8 cellular contexts compared by ENCODE assay signal in the genomic region with DNA sequence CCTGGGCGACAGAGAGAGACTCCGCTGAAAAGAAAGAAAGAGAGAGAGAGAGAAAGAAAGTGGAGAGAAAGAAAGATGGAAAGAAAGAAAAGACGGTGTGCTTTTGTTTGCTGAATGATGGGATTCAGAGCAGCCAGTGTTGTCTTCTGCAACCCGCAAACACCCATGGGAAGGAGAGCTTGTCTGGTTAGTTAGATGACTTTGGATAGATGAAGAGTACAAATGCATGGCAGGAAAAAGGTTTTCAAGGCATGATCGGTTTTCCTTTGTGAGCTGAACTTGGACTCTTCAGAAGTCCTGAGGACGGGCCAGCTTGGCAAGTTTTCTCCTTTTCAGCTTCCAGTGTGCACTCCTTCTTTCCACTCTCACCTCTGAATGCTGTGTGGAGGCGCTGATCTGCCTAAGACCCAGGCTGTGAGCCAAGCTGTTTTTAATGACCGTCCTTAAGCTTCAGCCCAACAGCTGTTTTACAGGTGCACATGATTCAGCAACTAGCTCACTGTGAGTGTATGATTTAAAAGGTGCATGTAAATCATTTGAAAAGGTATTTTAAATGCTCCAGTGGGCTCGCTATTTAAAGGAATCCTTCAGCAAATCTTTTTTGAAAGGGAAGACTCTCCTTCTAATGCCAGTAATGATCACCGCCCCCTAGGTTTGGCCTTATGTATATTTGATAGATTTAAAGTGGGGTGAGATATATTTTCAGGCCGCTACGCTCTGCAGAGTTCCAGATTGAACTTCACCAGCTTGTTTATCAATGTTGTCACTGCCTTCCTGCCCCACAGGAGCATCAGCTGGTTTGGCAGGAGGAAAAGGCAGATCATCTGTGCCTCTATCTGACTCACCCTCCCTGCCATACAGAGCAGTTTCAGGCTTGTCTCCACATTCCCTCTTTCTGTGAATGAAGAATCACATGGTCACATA.
DNase-seq lines count a peak whose midpoint lies in the region; ATAC-seq, FAIRE-seq and TF ChIP-seq lines count a peak whose summit lies in the region.

No MANE protein-coding gene starts in this region.

- 52 to 54% methylated on average over 12 of the region's 12 CpGs for WGBS in body of pancreas, 2 donors
- WGBS in suprapubic skin, result 40% methylated on average over 12 of the region's 12 CpGs

- no peaks in the 10 kb centered on the region for H3K9me3 ChIP-seq in MG63
- H3K9me3 ChIP-seq in body of pancreas, result no peaks in the 10 kb centered on the region
- no peaks in the 10 kb centered on the region for H3K9me3 ChIP-seq in kidney (ENCODE audit: control insufficient read depth in 1 of 2, low read length in 2 of 2)
- no peaks in the 10 kb centered on the region for H3K9me3 ChIP-seq in suprapubic skin

- TF ChIP-seq CTCF in body of pancreas (IDR thresholded peaks at IDR 0.05), result no peak
- no peak for TF ChIP-seq CTCF in kidney (IDR thresholded peaks at IDR 0.05; ENCODE audit: borderline replicate concordance, extremely low read depth, insufficient read depth)
- no peak for TF ChIP-seq CTCF in suprapubic skin (IDR thresholded peaks at IDR 0.05)

- TF ChIP-seq POLR2A in body of pancreas (IDR thresholded peaks at IDR 0.05) (no peak), suprapubic skin (IDR thresholded peaks at IDR 0.05) (no peak), H54 (IDR thresholded peaks at IDR 0.05; ENCODE audit: low read depth, low read length) (no peak)

- H3K9ac ChIP-seq in kidney (ENCODE audit: low read length in 2 of 2), result peak overlapping the region in 1 of 2 donors; percentile 18

- ATAC-seq in body of pancreas (peak; percentile 53), GM21423 (IDR thresholded peaks at IDR 0.05; ENCODE audit: unreplicated experiment) (no peak)

- H3K4me3 ChIP-seq in MG63 (no peak overlapping the region), body of pancreas (no peak overlapping the region), kidney (ENCODE audit: low read length in 2 of 2) (peak overlapping the region; percentile 1 to 33), suprapubic skin (no peak overlapping the region)

- intact Hi-C loops in body of pancreas (cut with DNase I), result no loop called here
- intact Hi-C loops in kidney (cut with DNase I), result no loop called here

- TF ChIP-seq EP300 in suprapubic skin (IDR thresholded peaks at IDR 0.05), result no peak

- H3K27me3 ChIP-seq in MG63, result no peaks in the 10 kb centered on the region
- H3K27me3 ChIP-seq in body of pancreas, result no peaks in the 10 kb centered on the region
- H3K27me3 ChIP-seq in suprapubic skin, result no peaks in the 10 kb centered on the region

- peak; percentile 12 for DNase-seq in MG63
- DNase-seq in body of pancreas, result peak in 3 of 4 donors; percentile 22 to 44 (median 30)
- peak; percentile 52 for DNase-seq in kidney
- no peak for DNase-seq in suprapubic skin (ENCODE audit: low spot score in 2 of 2)
- no peak for DNase-seq in stimulated activated CD4-positive, alpha-beta T cell treated with anti-CD3 and anti-CD28 coated beads, Interleukin-4, amount 100 ng/mL, for 4 hours
- DNase-seq in NCI-H2227 (lab: John Stamatoyannopoulos, UW; ENCODE audit: unreplicated experiment), result no peak
- DNase-seq in H54 (ENCODE audit: insufficient read length, low spot score), result no peak

- H3K4me1 ChIP-seq in body of pancreas, result peaks cover 16% of the 10 kb centered on the region
- H3K4me1 ChIP-seq in kidney (ENCODE audit: control insufficient read depth in 1 of 2, insufficient read depth in 1 of 2, low read depth in 1 of 2, low read length in 2 of 2), result peaks cover 7% of the 10 kb centered on the region in 2 donors
- H3K4me1 ChIP-seq in suprapubic skin, result peaks cover 39% of the 10 kb centered on the region

- peak overlapping the region in 1 of 4 donors; percentile 35 for H3K27ac ChIP-seq in body of pancreas
- peak overlapping the region in 1 of 2 donors; percentile 49 for H3K27ac ChIP-seq in kidney (ENCODE audit: low read depth in 2 of 2, low read length in 2 of 2)
- peak overlapping the region; percentile 76 for H3K27ac ChIP-seq in suprapubic skin

- H3K36me3 ChIP-seq in MG63 (no peaks in the 10 kb centered on the region), body of pancreas (replicated peaks in 1 of 2; ENCODE audit: insufficient read depth in 1 of 2, low read depth in 2 of 2) (no peaks in the 10 kb centered on the region), kidney (ENCODE audit: control insufficient read depth in 1 of 2, insufficient read depth in 2 of 2, low read length in 2 of 2) (no peaks in the 10 kb centered on the region), suprapubic skin (no peaks in the 10 kb centered on the region)

- FAIRE-seq in kidney (lab: Jason Lieb, UNC), result peak; percentile 33
- FAIRE-seq in H54 (lab: Jason Lieb, UNC), result no peak

Comparison
In these comparisons a context has a peak if more than half of its experiments do, and no peak if none do; other contexts are left out.
1. DNase-seq: peak in MG63 (single experiment), body of pancreas (3 of 4) and kidney (single experiment); none in suprapubic skin (0 of 2), stimulated activated CD4-positive, alpha-beta T cell treated with anti-CD3 and anti-CD28 coated beads, Interleukin-4, amount 100 ng/mL, for 4 hours (0 of 2), NCI-H2227 (single experiment) and H54 (single experiment).
2. H3K4me3 ChIP-seq: peak in kidney (2 of 2); none in MG63 (single experiment), body of pancreas (0 of 2) and suprapubic skin (single experiment).